In the genomic region with DNA sequence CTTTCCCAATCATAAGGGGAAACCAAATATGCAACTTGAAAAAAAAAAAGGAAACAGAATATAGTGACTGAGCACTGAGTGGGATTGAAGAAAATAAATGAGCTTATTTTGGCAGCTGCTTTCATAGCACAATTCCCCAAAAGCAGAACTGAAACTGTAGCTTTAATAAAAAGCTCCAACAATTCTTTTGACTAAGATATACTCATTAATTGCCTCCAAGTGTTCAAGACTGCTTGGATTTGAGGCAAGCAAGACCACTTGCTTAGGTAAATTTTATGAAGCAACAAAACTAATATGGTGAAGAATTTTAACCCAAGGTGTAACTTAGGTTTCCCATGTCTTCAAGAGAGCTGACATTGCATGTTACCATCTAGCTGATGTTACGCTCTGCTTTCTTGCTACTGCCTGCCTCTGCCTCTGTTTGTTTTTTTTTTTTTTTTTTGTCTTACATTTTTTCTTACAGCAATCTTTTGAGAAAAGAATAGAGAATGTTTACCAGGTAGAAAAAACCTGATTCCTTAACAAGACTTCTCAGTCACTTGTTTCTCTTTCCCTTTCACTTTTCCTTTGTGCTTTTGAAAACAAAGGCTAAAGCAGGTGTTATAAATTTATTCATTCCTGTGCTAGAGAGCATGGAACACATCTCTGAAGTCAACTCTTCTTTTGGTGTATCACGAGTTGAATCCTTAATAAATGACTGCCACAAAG, we compare ENCODE assay signal across 8 cellular contexts.
A peak's percentile ranks its signal among the peaks of the same experiment; 100 is the strongest.
DNase-seq lines count a peak whose midpoint lies in the region; ATAC-seq and TF ChIP-seq lines count a peak whose summit lies in the region.

No MANE protein-coding gene starts in this region.

- H3K27me3 ChIP-seq in ovary, result no peaks in the 10 kb centered on the region

- no peak for TF ChIP-seq EP300 in ovary (IDR thresholded peaks at IDR 0.05)

- H3K27ac ChIP-seq in ovary, result no peak overlapping the region

- in situ Hi-C loops in KBM-7 (cut with MboI; ENCODE audit: low pct_unique_long_range_greater_than_20kb, low sequenced_read_pairs), result no loop called here

- 85 to 95% (median 91%) methylated on average over 2 of the region's 2 CpGs for WGBS in ovary, 3 donors

- no peaks in the 10 kb centered on the region for H3K4me1 ChIP-seq in ovary (ENCODE audit: insufficient read depth)

- ATAC-seq in GM21526 (IDR thresholded peaks at IDR 0.05; ENCODE audit: low FRiP score, unreplicated experiment), result peak; percentile 90

- no peaks in the 10 kb centered on the region for H3K36me3 ChIP-seq in ovary

- H3K4me3 ChIP-seq in GM12865 (ENCODE audit: low read depth, low read length) (peak overlapping the region; percentile 45), ovary (no peak overlapping the region)

- TF ChIP-seq POLR2A in ovary (IDR thresholded peaks at IDR 0.05), result no peak

- intact Hi-C loops in ovary (cut with DNase I), result no loop called here

- TF ChIP-seq CTCF in GM12865 (IDR thresholded peaks at IDR 0.05; ENCODE audit: insufficient read depth, low read depth, low read length, missing control alignments) (no peak), ovary (IDR thresholded peaks at IDR 0.05) (no peak)

- DNase-seq in GM12865 (ENCODE audit: low read depth), result peak; percentile 63
- peak; percentile 35 for DNase-seq in KBM-7
- peak; percentile 10 for DNase-seq in left kidney (ENCODE audit: low read depth, low spot score)
- DNase-seq in HK-2 (ENCODE audit: unreplicated experiment), result no peak
- no peak for DNase-seq in stimulated activated CD4-positive, alpha-beta T cell treated with anti-CD3 and anti-CD28 coated beads, Interleukin-4, amount 100 ng/mL, for 24 hours
- no peak for DNase-seq in ovary
- DNase-seq in HuH-7 (ENCODE audit: low spot score), result no peak

- no peaks in the 10 kb centered on the region for H3K9me3 ChIP-seq in ovary

Comparison
In these comparisons a context has a peak if more than half of its experiments do, and no peak if none do; other contexts are left out.
1. DNase-seq: peak in GM12865 (single experiment), KBM-7 (single experiment) and left kidney (single experiment); none in HK-2 (single experiment), stimulated activated CD4-positive, alpha-beta T cell treated with anti-CD3 and anti-CD28 coated beads, Interleukin-4, amount 100 ng/mL, for 24 hours (single experiment), ovary (0 of 5) and HuH-7 (single experiment).